In genomic region chr5:136655429-136655828, GRCh38 we compare ENCODE assay signal across 31 cellular contexts.
DNase-seq lines count a peak whose midpoint lies in the region; ATAC-seq and TF ChIP-seq lines count a peak whose summit lies in the region.
"Had no signal": no experiment of that assay in that cellular context is flagged by ENCODE, and none has a peak within 500 bp of the region (broad histone marks: within the 10 kb centered on the region; RNA-seq: fewer than 3 reads in every experiment).

No MANE protein-coding gene starts in this region.

- no peaks in the 10 kb centered on the region for H3K79me2 ChIP-seq in PC-3 (ENCODE audit: low read length)
- H3K79me2 ChIP-seq: hepatocyte had no signal

- H3K4me2 ChIP-seq in PC-3 (ENCODE audit: low read length): peak overlapping the region; percentile 44; the same call in 1 of the 2 replicates
- H3K4me2 ChIP-seq: GM23338, hepatocyte, KMS-11 had no signal

- no peak overlapping the region for H3K27ac ChIP-seq in PC-3 (ENCODE audit: low read length)
- H3K27ac ChIP-seq: dorsolateral prefrontal cortex, hepatocyte, KMS-11, pancreas, suprapubic skin had no signal

- H3K9ac ChIP-seq in PC-3 (ENCODE audit: low read length): no peak overlapping the region
- H3K9ac ChIP-seq: KMS-11 had no signal

- H3K4me1 ChIP-seq in PC-3 (ENCODE audit: insufficient read depth, low read length): peaks cover 21% of the 10 kb centered on the region
- H3K4me1 ChIP-seq: pancreas, suprapubic skin had no signal

- no peak for TF ChIP-seq CTCF in PC-3 (conservative IDR thresholded peaks at IDR 0.05; ENCODE audit: low read depth, low read length)
- TF ChIP-seq CTCF in epithelial cell of esophagus (IDR thresholded peaks at IDR 0.05; ENCODE audit: insufficient read depth, low read depth, low read length, missing control alignments): no peak

- intact Hi-C loops in PC-3 (cut with micrococcal nuclease) (no loop called here), cardiac septum (cut with DNase I) (no loop called here)

- peak; percentile 71 for ATAC-seq in PC-3
- ATAC-seq: activated CD8-positive, alpha-beta memory T cell treated with anti-CD3 and anti-CD28 coated beads, Interleukin-2, amount 10 ng/mL, durations not matched to agents 7 days and 5 days; activated T-cell treated with anti-CD3 and anti-CD28 coated beads, Interleukin-2, amount 50 U/mL, for 72 hours; GM23338; left ventricle myocardium superior; natural killer cell treated with Interleukin-12 subunit alpha and Interleukin-12 subunit beta and Interleukin-15 and Interleukin-18, amount 100 ng/mL, for 72 hours; pancreas; right cardiac atrium; stimulated activated naive B cell treated with anti-CD40 and anti-IgM and Interleukin-4, amounts not matched to agents 10 μg/mL and 1 μg/mL and 100 μg/mL, for 72 hours had no signal

- no peaks in the 10 kb centered on the region for H3K36me3 ChIP-seq in PC-3 (ENCODE audit: low read depth, low read length)
- H3K36me3 ChIP-seq: pancreas, suprapubic skin had no signal

- H3K4me3 ChIP-seq in PC-3 (ENCODE audit: low read length) (no peak overlapping the region), epithelial cell of esophagus (ENCODE audit: low read length) (no peak overlapping the region)
- H3K4me3 ChIP-seq: dorsolateral prefrontal cortex, GM23338, hepatocyte, pancreas, suprapubic skin had no signal

- no peak overlapping the region for H2AFZ ChIP-seq in PC-3 (ENCODE audit: low read length)
- H2AFZ ChIP-seq: GM23338, hepatocyte had no signal

- CTCF ChIA-PET in PC-3 (lab: Charles Lee): no interaction called here

- H4K20me1 ChIP-seq in PC-3 (ENCODE audit: low read length): no peaks in the 10 kb centered on the region

- no peaks in the 10 kb centered on the region for H3F3A ChIP-seq in PC-3 (ENCODE audit: low read length, unreplicated experiment)

- H3K9me2 ChIP-seq in PC-3 (replicated peaks; ENCODE audit: low read length): no peaks in the 10 kb centered on the region

- no peaks in the 10 kb centered on the region for H3K27me3 ChIP-seq in PC-3 (ENCODE audit: low read length)
- H3K27me3 ChIP-seq: hepatocyte, pancreas, suprapubic skin had no signal

- no TSS peak for BruUV-seq in PC-3 (replicated peaks; lab: Mats Ljungman, UMichigan)

- no peaks in the 10 kb centered on the region for H3K9me3 ChIP-seq in PC-3 (ENCODE audit: low read length)
- H3K9me3 ChIP-seq: pancreas, suprapubic skin had no signal

- POLR2A ChIA-PET in PC-3 (lab: Charles Lee; ENCODE audit: unreplicated experiment): no interaction called here

- DNase-seq in EH (ENCODE audit: low read depth) (peak; percentile 65), PC-3 (peak; percentile 78), epithelial cell of esophagus (ENCODE audit: low read depth) (peak; percentile 29), non-pigmented ciliary epithelial cell (ENCODE audit: low read depth) (peak; percentile 52), KG1 (lab: John Stamatoyannopoulos, UW) (no peak), DMS114 treated with DMSO at 0.1 percent for 48 hours (lab: John Stamatoyannopoulos, UW; ENCODE audit: unreplicated experiment) (no peak), cardiac septum (ENCODE audit: low spot score) (no peak)
- DNase-seq: activated CD4-positive, alpha-beta T cell treated with anti-CD3 and anti-CD28 coated beads, Interleukin-2, amount 10 ng/mL, durations not matched to agents 7 days and 5 days; activated CD8-positive, alpha-beta memory T cell treated with anti-CD3 and anti-CD28 coated beads, Interleukin-2, amount 10 ng/mL, durations not matched to agents 7 days and 5 days; activated naive CD4-positive, alpha-beta T cell treated with anti-CD3 and anti-CD28 coated beads for 36 hours; activated T-cell treated with anti-CD3 and anti-CD28 coated beads, Interleukin-2, amount 50 U/mL, for 72 hours; amniotic stem cell; C1 segment of cervical spinal cord; Calu3; caudate nucleus; dorsolateral prefrontal cortex; immature natural killer cell; left ventricle myocardium superior; NCI-H187 treated with DMSO at 0.1 percent for 48 hours; NCI-H345; NCI-H774; pancreas; right cardiac atrium; stimulated activated CD4-positive, alpha-beta T cell treated with anti-CD3 and anti-CD28 coated beads, Interleukin-4, amount 100 ng/mL, for 24 hours; stimulated activated naive B cell treated with anti-CD40 and anti-IgM and Interleukin-4, amounts not matched to agents 10 μg/mL and 1 μg/mL and 100 μg/mL, for 72 hours; T1000 had no signal

Comparison
In these comparisons a context has a peak if more than half of its experiments do, and no peak if none do; other contexts are left out.
1. DNase-seq: peak in EH (single experiment), PC-3 (single experiment), epithelial cell of esophagus (single experiment) and non-pigmented ciliary epithelial cell (single experiment); none in KG1 (single experiment), DMS114 treated with DMSO at 0.1 percent for 48 hours (single experiment) and cardiac septum (single experiment).